10 cellular contexts compared by ENCODE assay signal in the genomic region with DNA sequence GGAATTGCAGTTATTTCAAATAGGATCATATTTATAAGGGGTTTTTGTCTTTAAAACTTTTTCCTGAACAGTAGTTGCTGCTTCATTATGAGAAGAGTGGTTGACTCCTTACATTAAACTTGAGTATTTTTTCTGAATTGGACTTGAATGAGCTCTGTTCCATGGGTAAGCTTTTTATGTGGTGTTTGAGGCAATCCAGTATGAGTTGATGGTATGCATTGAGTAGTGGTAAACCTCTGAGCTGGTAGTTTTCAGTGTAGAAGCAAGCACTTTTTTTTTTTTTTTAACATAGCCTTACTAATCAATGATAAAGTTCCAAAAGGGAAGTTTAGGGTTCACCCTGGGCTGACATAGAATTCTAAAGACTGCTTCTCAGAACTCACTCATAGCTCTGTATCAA. TPM values are rescaled to one million over a fixed set of nuclear protein-coding genes. Genes with fewer than 3 reads are reported as not detected.
A peak's percentile ranks its signal among the peaks of the same experiment; 100 is the strongest.
DNase-seq lines count a peak whose midpoint lies in the region; ATAC-seq lines count a peak whose summit lies in the region.
"Had no signal": no experiment of that assay in that cellular context is flagged by ENCODE, and none has a peak within 500 bp of the region (broad histone marks: within the 10 kb centered on the region; RNA-seq: fewer than 3 reads in every experiment).

No MANE protein-coding gene starts in this region.

- peak overlapping the region; percentile 73 to 91 (median 87) for H3K27ac Mint-ChIP-seq in CD4-positive, CD25-positive, alpha-beta regulatory T cell
- peak overlapping the region; percentile 89 for H3K27ac Mint-ChIP-seq in activated T-helper 1 cell treated with anti-CD3 and anti-CD28 coated beads, Interleukin-12 subunit alpha, Interleukin-12 subunit beta, Interleukin-2, Interleukin-4 antibody, amounts not matched to agents 30 ng/mL and 10 ng/mL and 1 ng/mL, durations not matched to agents 14 hours and 24 hours and 36 hours

- no peak overlapping the region for H3K4ac ChIP-seq in mesenchymal stem cell (ENCODE audit: low read depth in 1 of 2, low read length in 2 of 2)

- H3K79me1 ChIP-seq in mesenchymal stem cell (replicated peaks; ENCODE audit: low read length, poor library complexity, severe bottlenecking) = no peaks in the 10 kb centered on the region

- intact Hi-C loops in activated T-helper 1 cell treated with anti-CD3 and anti-CD28 coated beads, Interleukin-12 subunit alpha, Interleukin-12 subunit beta, Interleukin-2, Interleukin-4 antibody, amounts not matched to agents 30 ng/mL and 10 ng/mL and 1 ng/mL, durations not matched to agents 14 hours and 24 hours and 36 hours (cut with micrococcal nuclease) = loop anchor here (2.0 to 5.0 kb wide), 8 partner anchors 133 to 622 kb away; a partner anchor contains a TSS

- no peak overlapping the region for H3K23ac ChIP-seq in mesenchymal stem cell (ENCODE audit: low read length in 2 of 2)

- no peak overlapping the region for H2BK12ac ChIP-seq in mesenchymal stem cell (ENCODE audit: low read length in 2 of 2)

- H3K4me3 Mint-ChIP-seq in CD4-positive, CD25-positive, alpha-beta regulatory T cell = peak overlapping the region; percentile 94 to 99 (median 96)
- H3K4me3 Mint-ChIP-seq in activated T-helper 1 cell treated with anti-CD3 and anti-CD28 coated beads, Interleukin-12 subunit alpha, Interleukin-12 subunit beta, Interleukin-2, Interleukin-4 antibody, amounts not matched to agents 30 ng/mL and 10 ng/mL and 1 ng/mL, durations not matched to agents 14 hours and 24 hours and 36 hours = peak overlapping the region; percentile 91

- peaks cover 47 to 72% (median 60%) of the 10 kb centered on the region in 4 donors for H3K4me1 Mint-ChIP-seq in CD4-positive, CD25-positive, alpha-beta regulatory T cell
- H3K4me1 Mint-ChIP-seq in activated T-helper 1 cell treated with anti-CD3 and anti-CD28 coated beads, Interleukin-12 subunit alpha, Interleukin-12 subunit beta, Interleukin-2, Interleukin-4 antibody, amounts not matched to agents 30 ng/mL and 10 ng/mL and 1 ng/mL, durations not matched to agents 14 hours and 24 hours and 36 hours (ENCODE audit: low read depth) = peaks cover 72% of the 10 kb centered on the region

- H2BK15ac ChIP-seq in mesenchymal stem cell (ENCODE audit: low read depth, poor library complexity, severe bottlenecking) = no peak overlapping the region

- no peak for ATAC-seq in CD4-positive, CD25-positive, alpha-beta regulatory T cell (ENCODE audit: low read depth in 2 of 2)
- ATAC-seq in GM21423 (IDR thresholded peaks at IDR 0.05; ENCODE audit: unreplicated experiment) = no peak
- no peak for ATAC-seq in GM21390 (IDR thresholded peaks at IDR 0.05; ENCODE audit: unreplicated experiment)
- ATAC-seq in GM18498 (IDR thresholded peaks at IDR 0.05; ENCODE audit: unreplicated experiment) = no peak

- no peak overlapping the region for H2BK120ac ChIP-seq in mesenchymal stem cell (ENCODE audit: low read depth, low read length)

- H2AK5ac ChIP-seq in mesenchymal stem cell (ENCODE audit: low read length, severe bottlenecking) = no peak overlapping the region

- H3K4me2 ChIP-seq in mesenchymal stem cell (ENCODE audit: low read length, poor library complexity, severe bottlenecking) = no peak overlapping the region

- no peak overlapping the region for H2AFZ ChIP-seq in mesenchymal stem cell (ENCODE audit: low read depth, low read length)

- no peaks in the 10 kb centered on the region for H3K9me3 ChIP-seq in CD4-positive, CD25-positive, alpha-beta regulatory T cell (ENCODE audit: control insufficient read depth in 2 of 2, low read length in 2 of 2)
- no peaks in the 10 kb centered on the region for H3K9me3 ChIP-seq in mesenchymal stem cell (ENCODE audit: control insufficient read depth, low read length)
- H3K9me3 ChIP-seq: SJSA1 had no signal

- H4K91ac ChIP-seq in mesenchymal stem cell (ENCODE audit: low read length) = no peak overlapping the region

- no peak overlapping the region for H3K14ac ChIP-seq in mesenchymal stem cell (ENCODE audit: low read length in 2 of 2)

- peaks cover 71% of the 10 kb centered on the region for H3K4me1 ChIP-seq in CD4-positive, CD25-positive, alpha-beta regulatory T cell (ENCODE audit: control insufficient read depth, insufficient read depth, low read length, poor library complexity, severe bottlenecking)
- H3K4me1 ChIP-seq in mesenchymal stem cell (ENCODE audit: control insufficient read depth, insufficient read depth, low read depth, low read length) = peaks cover 7% of the 10 kb centered on the region

- peak overlapping the region; percentile 93 for H3K4me3 ChIP-seq in CD4-positive, CD25-positive, alpha-beta regulatory T cell (ENCODE audit: low read depth, low read length)
- no peak overlapping the region for H3K4me3 ChIP-seq in Jurkat, Clone E6-1 (ENCODE audit: low read length)
- H3K4me3 ChIP-seq in mesenchymal stem cell (ENCODE audit: insufficient read depth in 1 of 2, low read depth in 1 of 2, low read length in 2 of 2) = no peak overlapping the region
- H3K4me3 ChIP-seq: SJSA1 had no signal

- DNase-seq in CD4-positive, CD25-positive, alpha-beta regulatory T cell = no peak
- DNase-seq in Jurkat, Clone E6-1 (ENCODE audit: low read depth, low spot score) = peak; percentile 82
- no peak for DNase-seq in activated T-helper 1 cell treated with anti-CD3 and anti-CD28 coated beads, Interleukin-12 subunit alpha, Interleukin-12 subunit beta, Interleukin-2, Interleukin-4 antibody, amounts not matched to agents 30 ng/mL and 10 ng/mL and 1 ng/mL, durations not matched to agents 14 hours and 24 hours and 36 hours (ENCODE audit: low spot score)
- no peak for DNase-seq in mesenchymal stem cell
- no peak for DNase-seq in SKM-1 (lab: John Stamatoyannopoulos, UW; ENCODE audit: unreplicated experiment)
- DNase-seq: Calu3 had no signal

- no peaks in the 10 kb centered on the region for H3K9me3 Mint-ChIP-seq in CD4-positive, CD25-positive, alpha-beta regulatory T cell
- H3K9me3 Mint-ChIP-seq in activated T-helper 1 cell treated with anti-CD3 and anti-CD28 coated beads, Interleukin-12 subunit alpha, Interleukin-12 subunit beta, Interleukin-2, Interleukin-4 antibody, amounts not matched to agents 30 ng/mL and 10 ng/mL and 1 ng/mL, durations not matched to agents 14 hours and 24 hours and 36 hours = no peaks in the 10 kb centered on the region

- no peaks in the 10 kb centered on the region for H3K27me3 ChIP-seq in CD4-positive, CD25-positive, alpha-beta regulatory T cell (ENCODE audit: control insufficient read depth, insufficient read depth, low read length)
- H3K27me3 ChIP-seq in mesenchymal stem cell (ENCODE audit: control insufficient read depth in 1 of 2, insufficient read depth in 1 of 2, low read length in 2 of 2) = no peaks in the 10 kb centered on the region
- H3K27me3 ChIP-seq: SJSA1 had no signal

- H4K8ac ChIP-seq in mesenchymal stem cell (ENCODE audit: low read length) = no peak overlapping the region

- peaks cover 6% of the 10 kb centered on the region for H3K36me3 ChIP-seq in CD4-positive, CD25-positive, alpha-beta regulatory T cell (ENCODE audit: control insufficient read depth, insufficient read depth, low read length)
- no peaks in the 10 kb centered on the region for H3K36me3 ChIP-seq in mesenchymal stem cell (ENCODE audit: control insufficient read depth in 1 of 2, insufficient read depth in 2 of 2, low read depth in 1 of 2, low read length in 2 of 2)

- peaks cover 19% of the 10 kb centered on the region for H3K36me3 Mint-ChIP-seq in CD4-positive, CD25-positive, alpha-beta regulatory T cell
- peaks cover 21% of the 10 kb centered on the region for H3K36me3 Mint-ChIP-seq in activated T-helper 1 cell treated with anti-CD3 and anti-CD28 coated beads, Interleukin-12 subunit alpha, Interleukin-12 subunit beta, Interleukin-2, Interleukin-4 antibody, amounts not matched to agents 30 ng/mL and 10 ng/mL and 1 ng/mL, durations not matched to agents 14 hours and 24 hours and 36 hours (ENCODE audit: low read depth)

- H3K18ac ChIP-seq in mesenchymal stem cell (ENCODE audit: low read depth in 1 of 2, low read length in 2 of 2) = no peak overlapping the region

- peaks cover 12% of the 10 kb centered on the region for H3K27me3 Mint-ChIP-seq in CD4-positive, CD25-positive, alpha-beta regulatory T cell
- no peaks in the 10 kb centered on the region for H3K27me3 Mint-ChIP-seq in activated T-helper 1 cell treated with anti-CD3 and anti-CD28 coated beads, Interleukin-12 subunit alpha, Interleukin-12 subunit beta, Interleukin-2, Interleukin-4 antibody, amounts not matched to agents 30 ng/mL and 10 ng/mL and 1 ng/mL, durations not matched to agents 14 hours and 24 hours and 36 hours (ENCODE audit: insufficient read depth)

- no peak overlapping the region for H2BK5ac ChIP-seq in mesenchymal stem cell (ENCODE audit: low read depth, low read length, poor library complexity, severe bottlenecking)

- H3K9ac ChIP-seq in mesenchymal stem cell (ENCODE audit: low read length) = peak overlapping the region; percentile 88

- peak overlapping the region; percentile 89 for H3K27ac ChIP-seq in CD4-positive, CD25-positive, alpha-beta regulatory T cell (ENCODE audit: insufficient read depth, low read length, poor library complexity, severe bottlenecking)
- H3K27ac ChIP-seq in mesenchymal stem cell (ENCODE audit: low read length, poor library complexity, severe bottlenecking) = no peak overlapping the region
- H3K27ac ChIP-seq: SJSA1 had no signal

RNA-seq across cellular contexts. Expression of a gene that starts 3.4 kb away (rescaled TPM):
- total RNA-seq in CD4-positive, CD25-positive, alpha-beta regulatory T cell = 179 TPM
- 10 to 100 TPM; 12.1 to 19.5 (median 18.2) TPM for polyA plus RNA-seq in CD4-positive, CD25-positive, alpha-beta regulatory T cell
- 27.5 TPM for polyA plus RNA-seq in Jurkat, Clone E6-1 (2012; ENCODE audit: insufficient read depth, insufficient read length)
- 78.4 and 87.8 TPM in 2 replicates for total RNA-seq in activated T-helper 1 cell treated with anti-CD3 and anti-CD28 coated beads, Interleukin-12 subunit alpha, Interleukin-12 subunit beta, Interleukin-2, Interleukin-4 antibody, amounts not matched to agents 30 ng/mL and 10 ng/mL and 1 ng/mL, durations not matched to agents 14 hours and 24 hours and 36 hours
- 10.2 TPM for polyA plus RNA-seq in mesenchymal stem cell (2013, experiment 1 of 2)
- 9.5 TPM for polyA plus RNA-seq in mesenchymal stem cell (2013, experiment 2 of 2)

RNA-seq across cellular contexts. Expression of a gene that starts 38.2 kb away (rescaled TPM):
- 154 TPM for total RNA-seq in CD4-positive, CD25-positive, alpha-beta regulatory T cell
- 100 to 1,000 TPM; 578 to 706 (median 677) TPM for polyA plus RNA-seq in CD4-positive, CD25-positive, alpha-beta regulatory T cell
- polyA plus RNA-seq in Jurkat, Clone E6-1 (2012; ENCODE audit: insufficient read depth, insufficient read length) = 923 TPM
- 205 and 216 TPM in 2 replicates for total RNA-seq in activated T-helper 1 cell treated with anti-CD3 and anti-CD28 coated beads, Interleukin-12 subunit alpha, Interleukin-12 subunit beta, Interleukin-2, Interleukin-4 antibody, amounts not matched to agents 30 ng/mL and 10 ng/mL and 1 ng/mL, durations not matched to agents 14 hours and 24 hours and 36 hours
- polyA plus RNA-seq in mesenchymal stem cell (2013, experiment 1 of 2) = 757 TPM
- polyA plus RNA-seq in mesenchymal stem cell (2013, experiment 2 of 2) = 746 TPM
